ENCODE assay signal across 23 cellular contexts in the genomic region with DNA sequence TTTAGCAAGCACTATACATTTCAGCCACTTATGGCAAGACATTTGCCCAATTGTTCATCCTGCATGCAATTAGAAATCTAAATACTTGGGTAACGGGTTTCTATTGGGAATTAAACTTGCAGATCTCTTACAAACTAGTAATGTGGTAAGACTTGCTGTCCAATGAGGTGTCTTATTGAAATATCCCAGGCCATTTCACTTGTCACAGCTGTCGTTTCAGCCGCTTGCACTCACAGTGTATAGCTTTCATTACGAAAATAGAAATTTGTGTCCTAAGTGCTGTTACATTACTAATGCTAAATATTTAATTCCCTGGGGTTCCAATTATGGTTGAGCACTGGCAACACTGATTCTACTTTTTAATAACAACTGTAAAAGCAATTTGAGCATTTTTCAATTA. TPM values are rescaled to one million over a fixed set of nuclear protein-coding genes. Genes with fewer than 3 reads are reported as not detected.
"Had no signal": no experiment of that assay in that cellular context is flagged by ENCODE, and none has a peak within 500 bp of the region (broad histone marks: within the 10 kb centered on the region; RNA-seq: fewer than 3 reads in every experiment).

No MANE protein-coding gene starts in this region.

- H3K27ac ChIP-seq: esophagus squamous epithelium, left lung, lower lobe of right lung, neutrophil, pancreas, testis, tibial artery had no signal

- H3K36me3 ChIP-seq: esophagus squamous epithelium, left lung, lower lobe of right lung, neutrophil, pancreas, tibial artery had no signal

- H3K9me3 ChIP-seq: esophagus squamous epithelium, left lung, lower lobe of right lung, neutrophil, pancreas, testis had no signal

- H3K27me3 ChIP-seq: left lung, pancreas, testis, tibial artery had no signal

- DNase-seq: cerebellar nuclear complex; cortex of kidney; effector memory CD8-positive, alpha-beta T cell; erythroblast; esophagus squamous epithelium; foreskin melanocyte; glutamatergic neuron; left lung; lower lobe of right lung; naive thymus-derived CD8-positive, alpha-beta T cell; pancreas; retina; stimulated activated CD4-positive, alpha-beta T cell treated with anti-CD3 and anti-CD28 coated beads, Interleukin-2, amount 100 ng/mL, for 24 hours; stimulated activated CD4-positive, alpha-beta T cell treated with anti-CD3 and anti-CD28 coated beads, Interleukin-4, amount 100 ng/mL, for 24 hours; stimulated activated naive CD8-positive, alpha-beta T cell treated with anti-CD3 and anti-CD28 coated beads, Interleukin-15, Interleukin-2, amounts not matched to agents 100 U/mL and 50 U/mL, for 24 hours; substantia nigra; testis; tibial artery had no signal

- ATAC-seq: effector memory CD8-positive, alpha-beta T cell; left lung; lower lobe of right lung; naive thymus-derived CD8-positive, alpha-beta T cell; pancreas; sciatic nerve; stimulated activated memory B cell treated with anti-CD40 and anti-IgM and Interleukin-4, amounts not matched to agents 10 μg/mL and 1 μg/mL and 100 μg/mL, for 72 hours; stimulated activated naive CD8-positive, alpha-beta T cell treated with anti-CD3 and anti-CD28 coated beads, Interleukin-15, Interleukin-2, amounts not matched to agents 100 U/mL and 50 U/mL, for 24 hours had no signal

- H3K4me3 ChIP-seq: esophagus squamous epithelium, left lung, lower lobe of right lung, pancreas, testis, tibial artery had no signal

- H3K4me1 ChIP-seq: esophagus squamous epithelium, left lung, lower lobe of right lung, pancreas, testis, tibial artery had no signal

RNA-seq across cellular contexts. Expression of a gene that starts 40.3 kb away (rescaled TPM):
- total RNA-seq: mesenteric fat pad; naive thymus-derived CD8-positive, alpha-beta T cell; omental fat pad had no signal
- polyA plus RNA-seq: naive thymus-derived CD8-positive, alpha-beta T cell had no signal
